20 cellular contexts compared by ENCODE assay signal in genomic region chr2:127523269-127523930, GRCh38. TPM values are rescaled to one million over a fixed set of nuclear protein-coding genes. Genes with fewer than 3 reads are reported as not detected.
DNase-seq lines count a peak whose midpoint lies in the region; ATAC-seq and TF ChIP-seq lines count a peak whose summit lies in the region.
"Had no signal": no experiment of that assay in that cellular context is flagged by ENCODE, and none has a peak within 500 bp of the region (broad histone marks: within the 10 kb centered on the region; RNA-seq: fewer than 3 reads in every experiment).

No MANE protein-coding gene starts in this region.

- ATAC-seq in central memory CD8-positive, alpha-beta T cell (replicated peaks; ENCODE audit: extremely low read depth, poor library complexity, severe bottlenecking): no peak
- ATAC-seq in HG03045 (IDR thresholded peaks at IDR 0.05; ENCODE audit: unreplicated experiment): no peak
- ATAC-seq: heart left ventricle had no signal

- H3K4me1 Mint-ChIP-seq in activated CD4-positive, alpha-beta T cell treated with anti-CD3 and anti-CD28 coated beads, Interleukin-2, amount 10 ng/mL, durations not matched to agents 24 days and 14 days: peaks cover 27% of the 10 kb centered on the region
- peaks cover 40% of the 10 kb centered on the region for H3K4me1 Mint-ChIP-seq in central memory CD8-positive, alpha-beta T cell
- peaks cover 25% of the 10 kb centered on the region for H3K4me1 Mint-ChIP-seq in nephron

- no peaks in the 10 kb centered on the region for H3K9me2 ChIP-seq in OCI-LY7 (ENCODE audit: insufficient read depth, low read length)

- no peaks in the 10 kb centered on the region for H3K27me3 Mint-ChIP-seq in activated CD4-positive, alpha-beta T cell treated with anti-CD3 and anti-CD28 coated beads, Interleukin-2, amount 10 ng/mL, durations not matched to agents 24 days and 14 days
- H3K27me3 Mint-ChIP-seq in central memory CD8-positive, alpha-beta T cell: no peaks in the 10 kb centered on the region
- no peaks in the 10 kb centered on the region for H3K27me3 Mint-ChIP-seq in nephron (ENCODE audit: low read depth)

- H3K27ac ChIP-seq in OCI-LY7 (ENCODE audit: low read depth, low read length, poor library complexity, severe bottlenecking): no peak overlapping the region
- H3K27ac ChIP-seq: heart left ventricle, upper lobe of left lung had no signal

- H3K4me3 ChIP-seq in OCI-LY7 (ENCODE audit: low read depth, low read length, poor library complexity, severe bottlenecking): no peak overlapping the region
- H3K4me3 ChIP-seq: heart left ventricle, upper lobe of left lung had no signal

- peaks cover 32% of the 10 kb centered on the region for H3K36me3 Mint-ChIP-seq in activated CD4-positive, alpha-beta T cell treated with anti-CD3 and anti-CD28 coated beads, Interleukin-2, amount 10 ng/mL, durations not matched to agents 24 days and 14 days (ENCODE audit: low read depth)
- H3K36me3 Mint-ChIP-seq in central memory CD8-positive, alpha-beta T cell (ENCODE audit: insufficient read depth): peaks cover 45% of the 10 kb centered on the region
- peaks cover 28% of the 10 kb centered on the region for H3K36me3 Mint-ChIP-seq in nephron (ENCODE audit: low read depth)

- CTCF ChIA-PET in OCI-LY7 (lab: Charles Lee; ENCODE audit: unreplicated experiment): no interaction called here

- POLR2A ChIA-PET in OCI-LY7 (lab: Charles Lee): interaction anchor here (0.5 to 0.7 kb wide), 2 partner anchors 48 to 673 kb away, joined by 3 read pairs; no protein-coding TSS in a partner anchor

- H3K4me2 ChIP-seq in OCI-LY7 (ENCODE audit: low read length): peak overlapping the region; percentile 50; the same call in 1 of the 2 replicates

- H2AFZ ChIP-seq in OCI-LY7 (ENCODE audit: low read length): no peak overlapping the region

- H3K9me3 ChIP-seq in OCI-LY7 (ENCODE audit: low read length): no peaks in the 10 kb centered on the region
- H3K9me3 ChIP-seq: Caco-2, heart left ventricle, upper lobe of left lung had no signal

- H4K20me1 ChIP-seq in OCI-LY7 (ENCODE audit: insufficient read depth, low read length): peaks cover 21% of the 10 kb centered on the region; the same call in 1 of the 2 replicates

- BruUV-seq in OCI-LY7 (replicated peaks; lab: Mats Ljungman, UMichigan): TSS peak; percentile 25

- DNase-seq in activated CD4-positive, alpha-beta T cell treated with anti-CD3 and anti-CD28 coated beads, Interleukin-2, amount 10 ng/mL, durations not matched to agents 24 days and 14 days: no peak
- DNase-seq in activated CD4-positive, alpha-beta T cell treated with anti-CD3 and anti-CD28 coated beads, Interleukin-2, amount 50 U/mL, for 48 hours: no peak
- no peak for DNase-seq in OCI-LY7 (ENCODE audit: low spot score)
- no peak for DNase-seq in central memory CD8-positive, alpha-beta T cell (ENCODE audit: low spot score in 2 of 2)
- DNase-seq in NCI-H748 (lab: John Stamatoyannopoulos, UW; ENCODE audit: unreplicated experiment): no peak
- no peak for DNase-seq in HuH-7 (ENCODE audit: low spot score)
- DNase-seq: Caco-2; cortex of kidney; erythroblast; GDM1; heart left ventricle; MV-4-11; NCI-H2171; NK-92 treated with Interleukin-12 subunit alpha and Interleukin-12 subunit beta, amount 100 ng/mL, for 24 hours; retina; SHP77 treated with DMSO at 0.1 percent for 48 hours; upper lobe of left lung had no signal

- H3K27ac Mint-ChIP-seq in activated CD4-positive, alpha-beta T cell treated with anti-CD3 and anti-CD28 coated beads, Interleukin-2, amount 10 ng/mL, durations not matched to agents 24 days and 14 days: no peak overlapping the region
- peak overlapping the region; percentile 50 for H3K27ac Mint-ChIP-seq in central memory CD8-positive, alpha-beta T cell (ENCODE audit: low read depth)
- peak overlapping the region in 2 of 3 experiments; percentile 32 to 54 for H3K27ac Mint-ChIP-seq in nephron

- no peak for TF ChIP-seq CTCF in OCI-LY7 (conservative IDR thresholded peaks at IDR 0.05; ENCODE audit: low read length)
- TF ChIP-seq CTCF in nephron (IDR thresholded peaks at IDR 0.05; ENCODE audit: unreplicated experiment in 3 of 3): no peak

- intact Hi-C loops in activated CD4-positive, alpha-beta T cell treated with anti-CD3 and anti-CD28 coated beads, Interleukin-2, amount 10 ng/mL, durations not matched to agents 24 days and 14 days (cut with micrococcal nuclease): loop anchor here (10.0 kb wide), 1 partner anchor 869 kb away; the partner anchor contains the start of gene GYPC
- intact Hi-C loops in OCI-LY7 (cut with micrococcal nuclease; ENCODE audit: unreplicated experiment): no loop called here

- peak overlapping the region; percentile 23 for H3K4me3 Mint-ChIP-seq in activated CD4-positive, alpha-beta T cell treated with anti-CD3 and anti-CD28 coated beads, Interleukin-2, amount 10 ng/mL, durations not matched to agents 24 days and 14 days
- H3K4me3 Mint-ChIP-seq in central memory CD8-positive, alpha-beta T cell: peak overlapping the region; percentile 32
- H3K4me3 Mint-ChIP-seq in nephron: peak overlapping the region; percentile 35 to 73 (median 43)

- H3K36me3 ChIP-seq in OCI-LY7 (ENCODE audit: insufficient read depth, low read length): peaks cover 59% of the 10 kb centered on the region

- peaks cover 73% of the 10 kb centered on the region for H3K79me2 ChIP-seq in OCI-LY7 (ENCODE audit: insufficient read depth, low read depth, low read length)

- H3K4me1 ChIP-seq in OCI-LY7 (ENCODE audit: insufficient read depth, low read length, poor library complexity, severe bottlenecking): peaks cover 25% of the 10 kb centered on the region

- no peaks in the 10 kb centered on the region for H3K9me3 Mint-ChIP-seq in activated CD4-positive, alpha-beta T cell treated with anti-CD3 and anti-CD28 coated beads, Interleukin-2, amount 10 ng/mL, durations not matched to agents 24 days and 14 days
- H3K9me3 Mint-ChIP-seq in central memory CD8-positive, alpha-beta T cell: no peaks in the 10 kb centered on the region
- no peaks in the 10 kb centered on the region for H3K9me3 Mint-ChIP-seq in nephron

RNA-seq across cellular contexts. Expression of gene IWS1, which starts 2.9 kb away (rescaled TPM):
- total RNA-seq in activated CD4-positive, alpha-beta T cell treated with anti-CD3 and anti-CD28 coated beads, Interleukin-2, amount 10 ng/mL, durations not matched to agents 24 days and 14 days: 57.6 and 61.9 TPM in 2 replicates
- total RNA-seq in OCI-LY7 (2014; rRNA removed; shearing (Covaris generic)): 49.2 and 70.4 TPM in 2 replicates
- total RNA-seq in OCI-LY7 (2022): 56.5 and 56.9 TPM in 2 replicates

RNA-seq across cellular contexts. Expression of gene MYO7B, which starts 12.1 kb away (rescaled TPM):
- total RNA-seq in activated CD4-positive, alpha-beta T cell treated with anti-CD3 and anti-CD28 coated beads, Interleukin-2, amount 10 ng/mL, durations not matched to agents 24 days and 14 days: 0.07 and 0.12 TPM in 2 replicates
- not detected in 2 replicates for total RNA-seq in OCI-LY7 (2014; rRNA removed; shearing (Covaris generic))
- 3.3 and 3.7 TPM in 2 replicates for total RNA-seq in OCI-LY7 (2022)
- total RNA-seq: myocyte had no signal
